ENCODE assay signal across 16 cellular contexts in genomic region chr7:129417073-129417472, GRCh38. TPM values are rescaled to one million over a fixed set of nuclear protein-coding genes. Genes with fewer than 3 reads are reported as not detected.
A peak's percentile ranks its signal among the peaks of the same experiment; 100 is the strongest.
DNase-seq lines count a peak whose midpoint lies in the region; TF ChIP-seq lines count a peak whose summit lies in the region.
"Had no signal": no experiment of that assay in that cellular context is flagged by ENCODE, and none has a peak within 500 bp of the region (broad histone marks: within the 10 kb centered on the region; RNA-seq: fewer than 3 reads in every experiment).

No MANE protein-coding gene starts in this region.

- no TSS peak for BruUV-seq in mammary epithelial cell (replicated peaks; lab: Mats Ljungman, UMichigan)

- CTCF ChIA-PET in mammary epithelial cell (lab: Charles Lee; ENCODE audit: low non-redundant PET), result no interaction called here

- in situ Hi-C loops in mammary epithelial cell (cut with MboI; ENCODE audit: low sequenced_read_pairs in 2 of 2), result no loop called here

- TF ChIP-seq CTCF in breast epithelium (IDR thresholded peaks at IDR 0.05) (no peak), mammary epithelial cell (conservative IDR thresholded peaks at IDR 0.05 in 1 of 2, IDR thresholded peaks at IDR 0.05 in 1 of 2; ENCODE audit: extremely low read depth in 1 of 2, insufficient read depth in 1 of 2, low read depth in 1 of 2, low read length in 2 of 2) (no peak), fibroblast of villous mesenchyme (IDR thresholded peaks at IDR 0.05; ENCODE audit: insufficient read depth, low read depth, low read length) (no peak), neural crest cell (conservative IDR thresholded peaks at IDR 0.05) (no peak), prostate gland (IDR thresholded peaks at IDR 0.05) (no peak)

- 93% methylated on average over 5 of the region's 5 CpGs for WGBS in mammary epithelial cell (ENCODE audit: low coverage, missing lambda C conversion rate)
- 82% methylated on average over 5 of the region's 5 CpGs for WGBS in prostate gland

- H3K36me3 ChIP-seq in breast epithelium, result no peaks in the 10 kb centered on the region
- peaks cover 2% of the 10 kb centered on the region for H3K36me3 ChIP-seq in mammary epithelial cell (ENCODE audit: insufficient read depth, low read length)
- no peaks in the 10 kb centered on the region for H3K36me3 ChIP-seq in prostate gland

- H3K79me2 ChIP-seq in mammary epithelial cell (ENCODE audit: insufficient read depth, low read length), result no peaks in the 10 kb centered on the region

- H3K27ac Mint-ChIP-seq in neural crest cell (ENCODE audit: unreplicated experiment), result peak overlapping the region; percentile 82
- H3K27ac Mint-ChIP-seq: CD4-positive, alpha-beta T cell; HFFc6 had no signal

- no peaks in the 10 kb centered on the region for H4K20me1 ChIP-seq in mammary epithelial cell (ENCODE audit: insufficient read depth, low read length)
- H4K20me1 ChIP-seq: BLaER1 treated with 17β-estradiol and CSF1 and Interleukin-3, amounts not matched to agents 10 nM and 100 nM had no signal

- H3K27me3 ChIP-seq in breast epithelium (no peaks in the 10 kb centered on the region), mammary epithelial cell (ENCODE audit: insufficient read depth, low read length) (no peaks in the 10 kb centered on the region), prostate gland (replicated peaks; ENCODE audit: insufficient read depth) (no peaks in the 10 kb centered on the region)
- H3K27me3 ChIP-seq: BLaER1 treated with 17β-estradiol and CSF1 and Interleukin-3, amounts not matched to agents 10 nM and 100 nM had no signal

- H3K4me2 ChIP-seq in mammary epithelial cell (ENCODE audit: insufficient read depth, low read depth, low read length), result no peak overlapping the region
- H3K4me2 ChIP-seq: BLaER1 treated with 17β-estradiol and CSF1 and Interleukin-3, amounts not matched to agents 10 nM and 100 nM had no signal

- no peaks in the 10 kb centered on the region for H3K4me1 ChIP-seq in breast epithelium
- no peaks in the 10 kb centered on the region for H3K4me1 ChIP-seq in mammary epithelial cell (ENCODE audit: insufficient read depth, low read length)
- H3K4me1 ChIP-seq in prostate gland (replicated peaks), result no peaks in the 10 kb centered on the region
- H3K4me1 ChIP-seq: BLaER1 treated with 17β-estradiol and CSF1 and Interleukin-3, amounts not matched to agents 10 nM and 100 nM had no signal

- no peaks in the 10 kb centered on the region for H3K27me3 Mint-ChIP-seq in neural crest cell (ENCODE audit: low read depth)
- H3K27me3 Mint-ChIP-seq: CD4-positive, alpha-beta T cell had no signal

- no peaks in the 10 kb centered on the region for H3K9me3 ChIP-seq in breast epithelium
- H3K9me3 ChIP-seq in mammary epithelial cell (replicated peaks; ENCODE audit: insufficient read depth, low read length), result no peaks in the 10 kb centered on the region
- no peaks in the 10 kb centered on the region for H3K9me3 ChIP-seq in prostate gland

- DNase-seq in breast epithelium (ENCODE audit: low spot score in 2 of 2) (peak; percentile 43 to 63), mammary epithelial cell (no peak), RPMI7951 (ENCODE audit: low read depth) (peak; percentile 51), fibroblast of villous mesenchyme (ENCODE audit: low read depth) (peak; percentile 19), neural crest cell (ENCODE audit: low read depth, low spot score) (peak; percentile 45), prostate gland (ENCODE audit: low spot score) (no peak), NCI-H187 (lab: John Stamatoyannopoulos, UW) (no peak), C1 segment of cervical spinal cord (lab: John Stamatoyannopoulos, UW) (no peak)
- DNase-seq: ACHN; CD4-positive, alpha-beta T cell; DMS79; EL; GDM1; HCEC 1CT; HFFc6 had no signal

- no peak overlapping the region for H2AFZ ChIP-seq in mammary epithelial cell (ENCODE audit: low read depth, low read length)

- H3K4me1 Mint-ChIP-seq in neural crest cell, result peaks cover 9% of the 10 kb centered on the region

- intact Hi-C loops in breast epithelium (cut with DNase I; ENCODE audit: low total_unique reads) (no loop called here), mammary epithelial cell (cut with micrococcal nuclease) (no loop called here), prostate gland (cut with DNase I) (no loop called here)

- dilution Hi-C loops in mammary epithelial cell (cut with HindIII; ENCODE audit: low sequenced_read_pairs), result no loop called here

- peaks cover 2% of the 10 kb centered on the region for H3K9me3 Mint-ChIP-seq in neural crest cell

- H3K36me3 Mint-ChIP-seq in neural crest cell (ENCODE audit: low read depth), result peaks cover 17% of the 10 kb centered on the region

- no peak overlapping the region for H3K4me3 Mint-ChIP-seq in neural crest cell
- H3K4me3 Mint-ChIP-seq: CD4-positive, alpha-beta T cell; HFFc6 had no signal

- no peak overlapping the region for H3K9ac ChIP-seq in mammary epithelial cell (ENCODE audit: insufficient read depth, low read length)
- H3K9ac ChIP-seq: BLaER1 treated with 17β-estradiol and CSF1 and Interleukin-3, amounts not matched to agents 10 nM and 100 nM had no signal

- TF ChIP-seq POLR2A in breast epithelium (IDR thresholded peaks at IDR 0.05) (no peak), prostate gland (IDR thresholded peaks at IDR 0.05) (no peak)

- no peak overlapping the region for H3K4me3 ChIP-seq in breast epithelium
- H3K4me3 ChIP-seq in mammary epithelial cell (replicated peaks in 1 of 3; ENCODE audit: insufficient read depth in 1 of 3, low read depth in 2 of 3, low read length in 3 of 3), result no peak overlapping the region
- H3K4me3 ChIP-seq in fibroblast of villous mesenchyme (ENCODE audit: low read depth, low read length), result no peak overlapping the region
- H3K4me3 ChIP-seq in prostate gland, result no peak overlapping the region
- H3K4me3 ChIP-seq: BLaER1 treated with 17β-estradiol and CSF1 and Interleukin-3, amounts not matched to agents 10 nM and 100 nM had no signal

- no peak overlapping the region for H3K27ac ChIP-seq in breast epithelium
- H3K27ac ChIP-seq in mammary epithelial cell (ENCODE audit: insufficient read depth, low read depth, low read length), result no peak overlapping the region
- no peak overlapping the region for H3K27ac ChIP-seq in prostate gland
- H3K27ac ChIP-seq: BLaER1 treated with 17β-estradiol and CSF1 and Interleukin-3, amounts not matched to agents 10 nM and 100 nM had no signal

RNA-seq across cellular contexts. Expression of gene STRIP2, which starts 17.2 kb away (rescaled TPM):
- total RNA-seq in breast epithelium, result 1 to 10 TPM in 2 of 3 donors, under 1 TPM in 1; under 0.01 to 1.9 (median 1.8) TPM
- 10 to 100 TPM in 1 of 2 donors, 1 to 10 TPM in 1; 5.2 to 12.5 TPM for total RNA-seq in mammary epithelial cell
- polyA plus RNA-seq in mammary epithelial cell, result 8.2 TPM
- 26.6 TPM for polyA minus RNA-seq in mammary epithelial cell
- total RNA-seq in RPMI7951 (2014; rRNA removed; shearing (Covaris generic)), result 6.4 and 7.8 TPM in 2 replicates
- total RNA-seq in fibroblast of villous mesenchyme, result 2.9 and 3.0 TPM in 2 replicates
- 11.6 and 13.0 TPM in 2 replicates for total RNA-seq in neural crest cell
- 1 to 10 TPM; 1.1 to 5.5 TPM for total RNA-seq in prostate gland

Comparison
In these comparisons a context has a peak if more than half of its experiments do, and no peak if none do; other contexts are left out.
1. DNase-seq: peak in breast epithelium (2 of 2), RPMI7951 (single experiment), fibroblast of villous mesenchyme (single experiment) and neural crest cell (single experiment); none in mammary epithelial cell (single experiment), prostate gland (single experiment), NCI-H187 (0 of 2) and C1 segment of cervical spinal cord (0 of 14).